ENCODE assay signal across 17 cellular contexts in the genomic region with DNA sequence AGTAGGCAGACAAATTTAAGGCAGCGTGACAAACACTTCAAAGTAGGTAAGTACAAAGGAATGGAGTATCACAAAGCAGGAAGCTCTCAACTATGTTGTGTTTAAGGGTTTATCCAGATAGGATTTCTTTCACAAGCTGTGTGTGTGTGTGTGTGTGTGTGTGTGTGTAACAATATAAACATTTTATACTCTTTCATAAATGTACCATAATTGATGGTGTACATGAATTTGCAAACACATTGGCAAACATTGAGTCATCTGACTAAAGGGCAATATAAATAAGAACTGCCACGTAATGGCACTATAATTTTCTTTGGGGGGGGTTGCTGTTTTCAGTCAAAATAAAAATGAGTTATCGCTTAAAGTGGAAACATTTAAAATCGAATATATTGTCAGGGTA.
DNase-seq lines count a peak whose midpoint lies in the region; ATAC-seq and TF ChIP-seq lines count a peak whose summit lies in the region.
"Had no signal": no experiment of that assay in that cellular context is flagged by ENCODE, and none has a peak within 500 bp of the region (broad histone marks: within the 10 kb centered on the region; RNA-seq: fewer than 3 reads in every experiment).

No MANE protein-coding gene starts in this region.

- in situ Hi-C loops in brain microvascular endothelial cell (cut with HindIII; ENCODE audit: low pct_ligation_motif_present, low sequenced_read_pairs): no loop called here

- 68 to 78% (median 72%) methylated on average over 4 of the region's 4 CpGs for WGBS in ovary, 3 donors

- TF ChIP-seq POLR2A in ovary (IDR thresholded peaks at IDR 0.05): no peak

- no peak overlapping the region for H3K27ac ChIP-seq in brain microvascular endothelial cell
- H3K27ac ChIP-seq in ovary: no peak overlapping the region
- H3K27ac ChIP-seq: C4-2B, KMS-11, SJSA1 had no signal

- no peak overlapping the region for H3K4me3 ChIP-seq in brain microvascular endothelial cell (ENCODE audit: low read depth, low read length)
- H3K4me3 ChIP-seq in mucosa of descending colon: no peak overlapping the region
- H3K4me3 ChIP-seq in ovary: no peak overlapping the region
- H3K4me3 ChIP-seq: SJSA1 had no signal

- CTCF ChIA-PET in activated naive CD4-positive, alpha-beta T cell treated with anti-CD3 and anti-CD28 coated beads, Interleukin-2, amount 10 ng/mL, durations not matched to agents 7 days and 5 days (lab: Charles Lee): no interaction called here

- no peaks in the 10 kb centered on the region for H3K36me3 Mint-ChIP-seq in activated naive CD4-positive, alpha-beta T cell treated with anti-CD3 and anti-CD28 coated beads, Interleukin-2, amount 10 ng/mL, durations not matched to agents 7 days and 5 days

- H3K4me3 Mint-ChIP-seq in activated naive CD4-positive, alpha-beta T cell treated with anti-CD3 and anti-CD28 coated beads, Interleukin-2, amount 10 ng/mL, durations not matched to agents 7 days and 5 days: no peak overlapping the region

- H3K4me1 ChIP-seq in mucosa of descending colon (ENCODE audit: low read depth): peaks cover 13% of the 10 kb centered on the region
- no peaks in the 10 kb centered on the region for H3K4me1 ChIP-seq in ovary (ENCODE audit: insufficient read depth)
- H3K4me1 ChIP-seq: SJSA1 had no signal

- TF ChIP-seq EP300 in ovary (IDR thresholded peaks at IDR 0.05): no peak

- H3K27ac Mint-ChIP-seq in activated naive CD4-positive, alpha-beta T cell treated with anti-CD3 and anti-CD28 coated beads, Interleukin-2, amount 10 ng/mL, durations not matched to agents 7 days and 5 days: no peak overlapping the region

- TF ChIP-seq CTCF in brain microvascular endothelial cell (IDR thresholded peaks at IDR 0.05; ENCODE audit: low read depth, low read length, missing control alignments): no peak
- no peak for TF ChIP-seq CTCF in mucosa of descending colon (IDR thresholded peaks at IDR 0.05)
- TF ChIP-seq CTCF in ovary (IDR thresholded peaks at IDR 0.05): no peak

- H3K9me3 Mint-ChIP-seq in activated naive CD4-positive, alpha-beta T cell treated with anti-CD3 and anti-CD28 coated beads, Interleukin-2, amount 10 ng/mL, durations not matched to agents 7 days and 5 days: peaks cover 6% of the 10 kb centered on the region

- no peaks in the 10 kb centered on the region for H3K9me3 ChIP-seq in mucosa of descending colon
- H3K9me3 ChIP-seq in ovary: no peaks in the 10 kb centered on the region

- ATAC-seq in mucosa of descending colon (peak; percentile 79), GM21390 (IDR thresholded peaks at IDR 0.05; ENCODE audit: unreplicated experiment) (no peak)

- no peaks in the 10 kb centered on the region for H3K27me3 Mint-ChIP-seq in activated naive CD4-positive, alpha-beta T cell treated with anti-CD3 and anti-CD28 coated beads, Interleukin-2, amount 10 ng/mL, durations not matched to agents 7 days and 5 days

- H3K27me3 ChIP-seq in brain microvascular endothelial cell (replicated peaks) (no peaks in the 10 kb centered on the region), ovary (no peaks in the 10 kb centered on the region)
- H3K27me3 ChIP-seq: SJSA1 had no signal

- DNase-seq in DMS53 (lab: John Stamatoyannopoulos, UW) (peak; percentile 94), NCI-H748 treated with DMSO at 0.1 percent for 48 hours (lab: John Stamatoyannopoulos, UW) (peak; percentile 18), brain microvascular endothelial cell (peak; percentile 6), mucosa of descending colon (peak in 1 of 3 donors; percentile 59), MV-4-11 (lab: John Stamatoyannopoulos, UW) (no peak), ovary (no peak)
- DNase-seq in activated naive CD4-positive, alpha-beta T cell treated with anti-CD3 and anti-CD28 coated beads, Interleukin-2, amount 10 ng/mL, durations not matched to agents 7 days and 5 days: no peak
- DNase-seq: DMS153, NCI-H1092, NCI-H1694 treated with DMSO at 0.1 percent for 48 hours, NCI-H2171, NCI-H446 treated with DMSO at 0.1 percent for 48 hours, SW 1271 had no signal

- H3K36me3 ChIP-seq in brain microvascular endothelial cell (replicated peaks) (no peaks in the 10 kb centered on the region), mucosa of descending colon (ENCODE audit: low read depth) (no peaks in the 10 kb centered on the region), ovary (no peaks in the 10 kb centered on the region)
- H3K36me3 ChIP-seq: SJSA1 had no signal

- intact Hi-C loops in mucosa of descending colon (cut with DNase I, micrococcal nuclease) (no loop called here), ovary (cut with DNase I) (no loop called here)

- no peaks in the 10 kb centered on the region for H3K4me1 Mint-ChIP-seq in activated naive CD4-positive, alpha-beta T cell treated with anti-CD3 and anti-CD28 coated beads, Interleukin-2, amount 10 ng/mL, durations not matched to agents 7 days and 5 days

Comparison
In these comparisons a context has a peak if more than half of its experiments do, and no peak if none do; other contexts are left out.
1. DNase-seq: peak in DMS53 (single experiment), NCI-H748 treated with DMSO at 0.1 percent for 48 hours (single experiment) and brain microvascular endothelial cell (single experiment); none in MV-4-11 (single experiment), ovary (0 of 5) and activated naive CD4-positive, alpha-beta T cell treated with anti-CD3 and anti-CD28 coated beads, Interleukin-2, amount 10 ng/mL, durations not matched to agents 7 days and 5 days (single experiment).